In the genomic region with DNA sequence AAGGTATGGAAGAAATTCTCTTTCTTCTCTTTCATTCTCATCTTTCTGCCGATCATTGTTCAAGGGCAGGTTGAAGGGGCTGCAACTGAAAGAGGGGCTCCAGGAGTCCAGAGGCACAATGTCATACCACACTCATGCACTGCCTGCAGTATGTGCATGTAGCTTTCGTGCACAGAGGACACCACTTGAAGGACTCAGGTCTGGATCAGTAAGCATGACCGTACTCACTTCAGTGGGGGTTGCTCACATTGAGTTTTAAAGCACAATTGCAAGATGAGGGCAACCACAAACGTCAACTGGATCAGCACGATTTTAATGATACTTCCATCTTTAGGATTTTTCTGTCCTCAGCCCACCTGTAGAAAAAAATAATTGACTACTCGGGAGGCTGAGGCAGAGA, we compare ENCODE assay signal across 1 cellular context.
TF ChIP-seq lines count a peak whose summit lies in the region.

No MANE protein-coding gene starts in this region.

TF ChIP-seq in H1, 55 proteins besides CTCF, POLR2A, EP300 and RAD21 (continued from another document):
- TF ChIP-seq, protein P1, sequence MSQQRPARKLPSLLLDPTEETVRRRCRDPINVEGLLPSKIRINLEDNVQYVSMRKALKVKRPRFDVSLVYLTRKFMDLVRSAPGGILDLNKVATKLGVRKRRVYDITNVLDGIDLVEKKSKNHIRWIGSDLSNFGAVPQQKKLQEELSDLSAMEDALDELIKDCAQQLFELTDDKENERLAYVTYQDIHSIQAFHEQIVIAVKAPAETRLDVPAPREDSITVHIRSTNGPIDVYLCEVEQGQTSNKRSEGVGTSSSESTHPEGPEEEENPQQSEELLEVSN (IDR thresholded peaks at IDR 0.05), result no peak
- no peak for TF ChIP-seq TAF1 (IDR thresholded peaks at IDR 0.05; ENCODE audit: low read depth, low read length)
- TF ChIP-seq SP2 (IDR thresholded peaks at IDR 0.05; ENCODE audit: low read length), result no peak
- TF ChIP-seq, protein P2, sequence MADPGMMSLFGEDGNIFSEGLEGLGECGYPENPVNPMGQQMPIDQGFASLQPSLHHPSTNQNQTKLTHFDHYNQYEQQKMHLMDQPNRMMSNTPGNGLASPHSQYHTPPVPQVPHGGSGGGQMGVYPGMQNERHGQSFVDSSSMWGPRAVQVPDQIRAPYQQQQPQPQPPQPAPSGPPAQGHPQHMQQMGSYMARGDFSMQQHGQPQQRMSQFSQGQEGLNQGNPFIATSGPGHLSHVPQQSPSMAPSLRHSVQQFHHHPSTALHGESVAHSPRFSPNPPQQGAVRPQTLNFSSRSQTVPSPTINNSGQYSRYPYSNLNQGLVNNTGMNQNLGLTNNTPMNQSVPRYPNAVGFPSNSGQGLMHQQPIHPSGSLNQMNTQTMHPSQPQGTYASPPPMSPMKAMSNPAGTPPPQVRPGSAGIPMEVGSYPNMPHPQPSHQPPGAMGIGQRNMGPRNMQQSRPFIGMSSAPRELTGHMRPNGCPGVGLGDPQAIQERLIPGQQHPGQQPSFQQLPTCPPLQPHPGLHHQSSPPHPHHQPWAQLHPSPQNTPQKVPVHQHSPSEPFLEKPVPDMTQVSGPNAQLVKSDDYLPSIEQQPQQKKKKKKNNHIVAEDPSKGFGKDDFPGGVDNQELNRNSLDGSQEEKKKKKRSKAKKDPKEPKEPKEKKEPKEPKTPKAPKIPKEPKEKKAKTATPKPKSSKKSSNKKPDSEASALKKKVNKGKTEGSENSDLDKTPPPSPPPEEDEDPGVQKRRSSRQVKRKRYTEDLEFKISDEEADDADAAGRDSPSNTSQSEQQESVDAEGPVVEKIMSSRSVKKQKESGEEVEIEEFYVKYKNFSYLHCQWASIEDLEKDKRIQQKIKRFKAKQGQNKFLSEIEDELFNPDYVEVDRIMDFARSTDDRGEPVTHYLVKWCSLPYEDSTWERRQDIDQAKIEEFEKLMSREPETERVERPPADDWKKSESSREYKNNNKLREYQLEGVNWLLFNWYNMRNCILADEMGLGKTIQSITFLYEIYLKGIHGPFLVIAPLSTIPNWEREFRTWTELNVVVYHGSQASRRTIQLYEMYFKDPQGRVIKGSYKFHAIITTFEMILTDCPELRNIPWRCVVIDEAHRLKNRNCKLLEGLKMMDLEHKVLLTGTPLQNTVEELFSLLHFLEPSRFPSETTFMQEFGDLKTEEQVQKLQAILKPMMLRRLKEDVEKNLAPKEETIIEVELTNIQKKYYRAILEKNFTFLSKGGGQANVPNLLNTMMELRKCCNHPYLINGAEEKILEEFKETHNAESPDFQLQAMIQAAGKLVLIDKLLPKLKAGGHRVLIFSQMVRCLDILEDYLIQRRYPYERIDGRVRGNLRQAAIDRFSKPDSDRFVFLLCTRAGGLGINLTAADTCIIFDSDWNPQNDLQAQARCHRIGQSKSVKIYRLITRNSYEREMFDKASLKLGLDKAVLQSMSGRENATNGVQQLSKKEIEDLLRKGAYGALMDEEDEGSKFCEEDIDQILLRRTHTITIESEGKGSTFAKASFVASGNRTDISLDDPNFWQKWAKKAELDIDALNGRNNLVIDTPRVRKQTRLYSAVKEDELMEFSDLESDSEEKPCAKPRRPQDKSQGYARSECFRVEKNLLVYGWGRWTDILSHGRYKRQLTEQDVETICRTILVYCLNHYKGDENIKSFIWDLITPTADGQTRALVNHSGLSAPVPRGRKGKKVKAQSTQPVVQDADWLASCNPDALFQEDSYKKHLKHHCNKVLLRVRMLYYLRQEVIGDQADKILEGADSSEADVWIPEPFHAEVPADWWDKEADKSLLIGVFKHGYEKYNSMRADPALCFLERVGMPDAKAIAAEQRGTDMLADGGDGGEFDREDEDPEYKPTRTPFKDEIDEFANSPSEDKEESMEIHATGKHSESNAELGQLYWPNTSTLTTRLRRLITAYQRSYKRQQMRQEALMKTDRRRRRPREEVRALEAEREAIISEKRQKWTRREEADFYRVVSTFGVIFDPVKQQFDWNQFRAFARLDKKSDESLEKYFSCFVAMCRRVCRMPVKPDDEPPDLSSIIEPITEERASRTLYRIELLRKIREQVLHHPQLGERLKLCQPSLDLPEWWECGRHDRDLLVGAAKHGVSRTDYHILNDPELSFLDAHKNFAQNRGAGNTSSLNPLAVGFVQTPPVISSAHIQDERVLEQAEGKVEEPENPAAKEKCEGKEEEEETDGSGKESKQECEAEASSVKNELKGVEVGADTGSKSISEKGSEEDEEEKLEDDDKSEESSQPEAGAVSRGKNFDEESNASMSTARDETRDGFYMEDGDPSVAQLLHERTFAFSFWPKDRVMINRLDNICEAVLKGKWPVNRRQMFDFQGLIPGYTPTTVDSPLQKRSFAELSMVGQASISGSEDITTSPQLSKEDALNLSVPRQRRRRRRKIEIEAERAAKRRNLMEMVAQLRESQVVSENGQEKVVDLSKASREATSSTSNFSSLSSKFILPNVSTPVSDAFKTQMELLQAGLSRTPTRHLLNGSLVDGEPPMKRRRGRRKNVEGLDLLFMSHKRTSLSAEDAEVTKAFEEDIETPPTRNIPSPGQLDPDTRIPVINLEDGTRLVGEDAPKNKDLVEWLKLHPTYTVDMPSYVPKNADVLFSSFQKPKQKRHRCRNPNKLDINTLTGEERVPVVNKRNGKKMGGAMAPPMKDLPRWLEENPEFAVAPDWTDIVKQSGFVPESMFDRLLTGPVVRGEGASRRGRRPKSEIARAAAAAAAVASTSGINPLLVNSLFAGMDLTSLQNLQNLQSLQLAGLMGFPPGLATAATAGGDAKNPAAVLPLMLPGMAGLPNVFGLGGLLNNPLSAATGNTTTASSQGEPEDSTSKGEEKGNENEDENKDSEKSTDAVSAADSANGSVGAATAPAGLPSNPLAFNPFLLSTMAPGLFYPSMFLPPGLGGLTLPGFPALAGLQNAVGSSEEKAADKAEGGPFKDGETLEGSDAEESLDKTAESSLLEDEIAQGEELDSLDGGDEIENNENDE (IDR thresholded peaks at IDR 0.05; ENCODE audit: insufficient replicate concordance, low read length), result no peak
- TF ChIP-seq TAF7 (optimal IDR thresholded peaks at IDR 0.05; ENCODE audit: borderline replicate concordance, low read depth, low read length), result no peak
- no peak for TF ChIP-seq KDM4A (IDR thresholded peaks at IDR 0.05; ENCODE audit: low read depth, low read length, severe bottlenecking)
- TF ChIP-seq, protein P3, sequence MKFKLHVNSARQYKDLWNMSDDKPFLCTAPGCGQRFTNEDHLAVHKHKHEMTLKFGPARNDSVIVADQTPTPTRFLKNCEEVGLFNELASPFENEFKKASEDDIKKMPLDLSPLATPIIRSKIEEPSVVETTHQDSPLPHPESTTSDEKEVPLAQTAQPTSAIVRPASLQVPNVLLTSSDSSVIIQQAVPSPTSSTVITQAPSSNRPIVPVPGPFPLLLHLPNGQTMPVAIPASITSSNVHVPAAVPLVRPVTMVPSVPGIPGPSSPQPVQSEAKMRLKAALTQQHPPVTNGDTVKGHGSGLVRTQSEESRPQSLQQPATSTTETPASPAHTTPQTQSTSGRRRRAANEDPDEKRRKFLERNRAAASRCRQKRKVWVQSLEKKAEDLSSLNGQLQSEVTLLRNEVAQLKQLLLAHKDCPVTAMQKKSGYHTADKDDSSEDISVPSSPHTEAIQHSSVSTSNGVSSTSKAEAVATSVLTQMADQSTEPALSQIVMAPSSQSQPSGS (IDR thresholded peaks at IDR 0.05; ENCODE audit: low read length), result no peak
- TF ChIP-seq CEBPB (IDR thresholded peaks at IDR 0.05; ENCODE audit: low read depth, low read length), result no peak
- TF ChIP-seq KDM1A (IDR thresholded peaks at IDR 0.05; ENCODE audit: borderline replicate concordance, low read length), result no peak
